Comparison of ENCODE assay signal across 1 cellular context in the genomic region with DNA sequence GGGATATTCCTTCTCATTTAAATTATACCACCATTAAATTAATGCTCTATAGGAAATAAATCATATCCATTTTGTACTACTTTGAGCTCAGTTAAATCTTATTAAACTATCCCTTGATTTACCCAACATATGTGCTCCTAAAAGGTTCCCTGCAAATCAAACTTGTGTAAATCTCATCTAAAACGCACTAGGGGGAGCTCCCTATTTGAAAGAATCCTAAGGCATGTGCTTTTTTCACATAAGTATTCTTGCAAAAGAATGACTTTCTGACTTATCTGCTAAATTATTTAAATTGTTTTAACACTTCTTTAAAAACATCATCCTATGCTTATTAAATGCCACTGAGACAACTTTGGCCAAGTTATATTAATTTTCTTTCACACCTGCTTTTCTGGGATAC.
TF ChIP-seq lines count a peak whose summit lies in the region.

No MANE protein-coding gene starts in this region.

TF ChIP-seq in GM23338, 12 proteins besides CTCF, POLR2A, EP300 and RAD21:
- TF ChIP-seq ZNF462 (CRISPR knock-in tag; IDR thresholded peaks at IDR 0.05) (no peak), CREB1 (CRISPR knock-in tag; IDR thresholded peaks at IDR 0.05; ENCODE audit: low read depth) (no peak), POLR2AphosphoS5 (IDR thresholded peaks at IDR 0.05; ENCODE audit: low read depth) (no peak), NANOG (IDR thresholded peaks at IDR 0.05; ENCODE audit: borderline replicate concordance) (no peak), STAT1 (IDR thresholded peaks at IDR 0.05; ENCODE audit: unreplicated experiment) (no peak), ZNF114 (CRISPR knock-in tag; IDR thresholded peaks at IDR 0.05) (no peak)
